In genomic region chr20:1802385-1803215, GRCh38 we compare ENCODE assay signal across 8 cellular contexts.
DNase-seq lines count a peak whose midpoint lies in the region; ATAC-seq and TF ChIP-seq lines count a peak whose summit lies in the region.

No MANE protein-coding gene starts in this region.

- H3K4me1 ChIP-seq in right lobe of liver: peaks cover 0 to 17% (median 5%) of the 10 kb centered on the region in 4 donors

- ATAC-seq in T-helper 17 cell (peak; percentile 75), right lobe of liver (peak; percentile 76 to 85 (median 81)), HG03139 (IDR thresholded peaks at IDR 0.05; ENCODE audit: unreplicated experiment) (no peak), HG03457 (IDR thresholded peaks at IDR 0.05; ENCODE audit: unreplicated experiment) (no peak)

- H3K27ac Mint-ChIP-seq in T-helper 17 cell: no peak overlapping the region

- peaks cover 0 to 10% of the 10 kb centered on the region in 2 donors for H3K27me3 ChIP-seq in right lobe of liver

- peak overlapping the region; percentile 39 to 83 (median 65) for H3K27ac ChIP-seq in right lobe of liver

- WGBS in right lobe of liver (ENCODE audit: insufficient coverage, low coverage, low lambda C conversion rate, missing lambda C conversion rate): 2% methylated on average over 40 of the region's 42 CpGs

- H3K36me3 Mint-ChIP-seq in T-helper 17 cell (ENCODE audit: low read depth): peaks cover 3% of the 10 kb centered on the region

- peak; percentile 70 for DNase-seq in GM10248 (ENCODE audit: extremely low spot score)
- DNase-seq in Jurkat, Clone E6-1 (ENCODE audit: low read depth, low spot score): peak; percentile 76
- peak in 1 of 3 donors; percentile 14 for DNase-seq in T-helper 17 cell
- DNase-seq in dermis microvascular lymphatic vessel endothelial cell (ENCODE audit: low read depth in 2 of 2): peak; percentile 55 to 83
- peak; percentile 61 to 81 (median 79) for DNase-seq in right lobe of liver
- peak; percentile 11 to 34 for DNase-seq in stimulated activated CD4-positive, alpha-beta T cell treated with anti-CD3 and anti-CD28 coated beads, Interleukin-4, amount 100 ng/mL, for 4 hours

- peak; percentile 82 for TF ChIP-seq CTCF in GM10248 (IDR thresholded peaks at IDR 0.05; ENCODE audit: control extremely low read depth, extremely low read depth, low read depth, missing control alignments)
- peak; percentile 63 to 73 (median 64) for TF ChIP-seq CTCF in right lobe of liver (IDR thresholded peaks at IDR 0.05)

- H3K4me3 ChIP-seq in Jurkat, Clone E6-1 (ENCODE audit: low read length): peak overlapping the region; percentile 56
- H3K4me3 ChIP-seq in right lobe of liver: peak overlapping the region; percentile 40 to 55 (median 44)

- TF ChIP-seq POLR2A in right lobe of liver (IDR thresholded peaks at IDR 0.05): no peak

- CTCF ChIA-PET in GM10248 (lab: Yijun Ruan, JAX): interaction anchor here (0.6 to 3.1 kb wide), 16 partner anchors 9 to 370 kb away, joined by 3 to 14 read pairs (median 4); no protein-coding TSS in a partner anchor

- no peaks in the 10 kb centered on the region for H3K36me3 ChIP-seq in right lobe of liver

- POLR2A ChIA-PET in GM10248 (lab: Yijun Ruan, JAX): no interaction called here

- peaks cover 14% of the 10 kb centered on the region for H3K4me1 Mint-ChIP-seq in T-helper 17 cell

- peak overlapping the region; percentile 78 for H3K4me3 Mint-ChIP-seq in T-helper 17 cell

- H3K27me3 Mint-ChIP-seq in T-helper 17 cell: peaks cover 79% of the 10 kb centered on the region

- intact Hi-C loops in right lobe of liver (cut with DNase I): no loop called here

- H3K9me3 ChIP-seq in T-helper 17 cell (ENCODE audit: control insufficient read depth, low read length, poor library complexity, severe bottlenecking) (no peaks in the 10 kb centered on the region), right lobe of liver (no peaks in the 10 kb centered on the region)

Comparison
In these comparisons a context has a peak if more than half of its experiments do, and no peak if none do; other contexts are left out.
1. ATAC-seq: peak in T-helper 17 cell (single experiment) and right lobe of liver (4 of 4); none in HG03139 (single experiment) and HG03457 (single experiment).